17 cellular contexts compared by ENCODE assay signal in the genomic region with DNA sequence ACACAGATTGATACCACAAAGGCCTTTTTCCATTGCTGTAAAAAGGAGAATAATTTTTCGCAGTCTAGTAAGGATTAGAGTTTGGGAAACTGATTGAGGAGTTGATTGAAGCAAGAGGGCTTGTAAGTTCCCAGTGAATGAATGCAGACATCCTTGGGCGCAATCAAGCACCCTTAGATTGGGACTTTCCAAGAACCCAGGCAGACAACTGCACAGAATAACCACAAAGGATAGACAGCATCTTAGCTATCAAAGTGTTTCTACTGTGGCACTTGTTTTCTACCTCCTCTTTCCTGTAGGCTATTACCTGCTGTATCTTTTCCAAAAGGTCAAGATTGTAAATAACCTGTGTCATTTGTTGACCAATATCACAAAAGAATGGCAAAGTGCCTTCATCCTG. TPM values are rescaled to one million over a fixed set of nuclear protein-coding genes. Genes with fewer than 3 reads are reported as not detected.
A peak's percentile ranks its signal among the peaks of the same experiment; 100 is the strongest.
DNase-seq lines count a peak whose midpoint lies in the region; ATAC-seq, FAIRE-seq and TF ChIP-seq lines count a peak whose summit lies in the region.
"Had no signal": no experiment of that assay in that cellular context is flagged by ENCODE, and none has a peak within 500 bp of the region (broad histone marks: within the 10 kb centered on the region; RNA-seq: fewer than 3 reads in every experiment).

No MANE protein-coding gene starts in this region.

- no peaks in the 10 kb centered on the region for H3K9me3 Mint-ChIP-seq in activated CD8-positive, alpha-beta memory T cell treated with anti-CD3 and anti-CD28 coated beads, Interleukin-2, amount 10 ng/mL, durations not matched to agents 7 days and 5 days (ENCODE audit: low read depth)
- H3K9me3 Mint-ChIP-seq in activated naive CD8-positive, alpha-beta T cell treated with anti-CD3 and anti-CD28 coated beads, Interleukin-2, amount 50 U/mL, for 24 hours: no peaks in the 10 kb centered on the region
- H3K9me3 Mint-ChIP-seq in stimulated activated memory B cell treated with anti-CD40 and anti-IgM and Interleukin-4, amounts not matched to agents 10 μg/mL and 1 μg/mL and 100 μg/mL, for 72 hours: no peaks in the 10 kb centered on the region

- H3K27me3 ChIP-seq in SU-DHL-6 (ENCODE audit: low read length) (no peaks in the 10 kb centered on the region), HepG2 (ENCODE audit: control insufficient read depth in 1 of 2, insufficient read depth in 2 of 2, low read length in 2 of 2) (no peaks in the 10 kb centered on the region; a peak in 1 of 5 replicates)
- H3K27me3 ChIP-seq: adrenal gland, colonic mucosa, testis had no signal

- no peaks in the 10 kb centered on the region for H3K27me3 Mint-ChIP-seq in activated CD8-positive, alpha-beta memory T cell treated with anti-CD3 and anti-CD28 coated beads, Interleukin-2, amount 10 ng/mL, durations not matched to agents 7 days and 5 days
- H3K27me3 Mint-ChIP-seq in activated naive CD8-positive, alpha-beta T cell treated with anti-CD3 and anti-CD28 coated beads, Interleukin-2, amount 50 U/mL, for 24 hours: no peaks in the 10 kb centered on the region
- H3K27me3 Mint-ChIP-seq in stimulated activated memory B cell treated with anti-CD40 and anti-IgM and Interleukin-4, amounts not matched to agents 10 μg/mL and 1 μg/mL and 100 μg/mL, for 72 hours: no peaks in the 10 kb centered on the region

- in situ Hi-C loops in HepG2 (cut with HindIII; ENCODE audit: extremely low pct_ligation_motif_present, low pct_unique_long_range_greater_than_20kb): no loop called here

- H2AFZ ChIP-seq in SU-DHL-6 (ENCODE audit: low read depth, low read length, severe bottlenecking) (no peak overlapping the region), HepG2 (ENCODE audit: low read length) (no peak overlapping the region)

- H3K4me1 ChIP-seq in HepG2 (ENCODE audit: insufficient read depth, low read length): peaks cover 23% of the 10 kb centered on the region

- no peaks in the 10 kb centered on the region for H3K9me2 ChIP-seq in SU-DHL-6 (replicated peaks; ENCODE audit: insufficient read depth, low read length)
- H3K9me2 ChIP-seq: SK-N-SH had no signal

- H3K4me3 ChIP-seq in SU-DHL-6 (ENCODE audit: insufficient read depth, low read length, poor library complexity, severe bottlenecking): no peak overlapping the region
- H3K4me3 ChIP-seq in HepG2 (replicated peaks in 1 of 3; ENCODE audit: insufficient read depth in 1 of 3, low read depth in 2 of 3, low read length in 3 of 3): no peak overlapping the region
- H3K4me3 ChIP-seq: A549, adrenal gland, colonic mucosa, testis had no signal

- TF ChIP-seq POLR2A in HepG2 (IDR thresholded peaks at IDR 0.05; ENCODE audit: insufficient read depth in 1 of 2, low read depth in 2 of 2, low read length in 2 of 2): no peak

- DNase-seq in activated CD8-positive, alpha-beta memory T cell treated with anti-CD3 and anti-CD28 coated beads, Interleukin-2, amount 10 ng/mL, durations not matched to agents 7 days and 5 days: peak; percentile 43
- DNase-seq in activated CD8-positive, alpha-beta memory T cell treated with anti-CD3 and anti-CD28 coated beads, Interleukin-2, amount 50 U/mL, for 48 hours: no peak
- no peak for DNase-seq in activated naive CD8-positive, alpha-beta T cell treated with anti-CD3 and anti-CD28 coated beads, Interleukin-2, amount 50 U/mL, for 24 hours
- no peak for DNase-seq in HepG2 (ENCODE audit: low spot score)
- DNase-seq in NCI-H82 treated with DMSO at 0.1 percent for 48 hours (lab: John Stamatoyannopoulos, UW; ENCODE audit: unreplicated experiment): no peak
- DNase-seq: adrenal gland, colonic mucosa, NCI-H1092, nucleus accumbens, SK-N-SH, testis had no signal

- H3K36me3 ChIP-seq in SU-DHL-6 (ENCODE audit: low read length): no peaks in the 10 kb centered on the region
- H3K36me3 ChIP-seq in HepG2 (replicated peaks in 1 of 2; ENCODE audit: control insufficient read depth in 1 of 2, insufficient read depth in 2 of 2, low read length in 2 of 2): peaks cover 3 to 4% of the 10 kb centered on the region in 2 experiments; a peak in 2 of 5 replicates
- H3K36me3 ChIP-seq: colonic mucosa had no signal

- H3K9ac ChIP-seq in SU-DHL-6 (ENCODE audit: low read length) (no peak overlapping the region), HepG2 (ENCODE audit: insufficient read depth, low read depth, low read length) (no peak overlapping the region)
- H3K9ac ChIP-seq: SK-N-SH had no signal

- peaks cover 17% of the 10 kb centered on the region for H3K36me3 Mint-ChIP-seq in activated CD8-positive, alpha-beta memory T cell treated with anti-CD3 and anti-CD28 coated beads, Interleukin-2, amount 10 ng/mL, durations not matched to agents 7 days and 5 days
- peaks cover 32% of the 10 kb centered on the region for H3K36me3 Mint-ChIP-seq in activated naive CD8-positive, alpha-beta T cell treated with anti-CD3 and anti-CD28 coated beads, Interleukin-2, amount 50 U/mL, for 24 hours (ENCODE audit: low read depth)
- H3K36me3 Mint-ChIP-seq in stimulated activated memory B cell treated with anti-CD40 and anti-IgM and Interleukin-4, amounts not matched to agents 10 μg/mL and 1 μg/mL and 100 μg/mL, for 72 hours: peaks cover 13% of the 10 kb centered on the region

- 100% methylated on average over 2 of the region's 2 CpGs for WGBS in HepG2 (ENCODE audit: low lambda C conversion rate)

- intact Hi-C loops in HepG2 (cut with micrococcal nuclease; ENCODE audit: unreplicated experiment): no loop called here

- H3K9me3 ChIP-seq in SU-DHL-6 (ENCODE audit: insufficient read depth, low read length) (no peaks in the 10 kb centered on the region), HepG2 (ENCODE audit: low read length) (no peaks in the 10 kb centered on the region)
- H3K9me3 ChIP-seq: A549, adrenal gland, colonic mucosa, SK-N-SH, testis had no signal

- peaks cover 31% of the 10 kb centered on the region for H3K4me1 Mint-ChIP-seq in activated CD8-positive, alpha-beta memory T cell treated with anti-CD3 and anti-CD28 coated beads, Interleukin-2, amount 10 ng/mL, durations not matched to agents 7 days and 5 days
- peaks cover 59% of the 10 kb centered on the region for H3K4me1 Mint-ChIP-seq in activated naive CD8-positive, alpha-beta T cell treated with anti-CD3 and anti-CD28 coated beads, Interleukin-2, amount 50 U/mL, for 24 hours
- peaks cover 23% of the 10 kb centered on the region for H3K4me1 Mint-ChIP-seq in stimulated activated memory B cell treated with anti-CD40 and anti-IgM and Interleukin-4, amounts not matched to agents 10 μg/mL and 1 μg/mL and 100 μg/mL, for 72 hours

- BruUV-seq in HepG2 (replicated peaks; lab: Mats Ljungman, UMichigan): no TSS peak

- TF ChIP-seq EP300 in HepG2 (IDR thresholded peaks at IDR 0.05; ENCODE audit: low read depth in 2 of 2, low read length in 2 of 2): no peak
- TF ChIP-seq EP300 in HepG2 (CRISPR knock-in tag; IDR thresholded peaks at IDR 0.05; ENCODE audit: borderline replicate concordance): no peak

- POLR2A ChIA-PET in HepG2 (lab: Yijun Ruan, JAX): no interaction called here

- ATAC-seq in activated CD8-positive, alpha-beta memory T cell treated with anti-CD3 and anti-CD28 coated beads, Interleukin-2, amount 10 ng/mL, durations not matched to agents 7 days and 5 days: no peak
- no peak for ATAC-seq in activated naive CD8-positive, alpha-beta T cell treated with anti-CD3 and anti-CD28 coated beads, Interleukin-2, amount 50 U/mL, for 24 hours
- ATAC-seq in stimulated activated memory B cell treated with anti-CD40 and anti-IgM and Interleukin-4, amounts not matched to agents 10 μg/mL and 1 μg/mL and 100 μg/mL, for 72 hours: no peak
- no peak for ATAC-seq in HepG2
- no peak for ATAC-seq in GM21529 (IDR thresholded peaks at IDR 0.05; ENCODE audit: unreplicated experiment)
- ATAC-seq: A549 had no signal

- peaks cover 31% of the 10 kb centered on the region for H3F3A ChIP-seq in SU-DHL-6 (ENCODE audit: insufficient read depth)

- H3K27ac Mint-ChIP-seq in activated CD8-positive, alpha-beta memory T cell treated with anti-CD3 and anti-CD28 coated beads, Interleukin-2, amount 10 ng/mL, durations not matched to agents 7 days and 5 days: peak overlapping the region; percentile 83
- peak overlapping the region; percentile 99 for H3K27ac Mint-ChIP-seq in activated naive CD8-positive, alpha-beta T cell treated with anti-CD3 and anti-CD28 coated beads, Interleukin-2, amount 50 U/mL, for 24 hours
- H3K27ac Mint-ChIP-seq in stimulated activated memory B cell treated with anti-CD40 and anti-IgM and Interleukin-4, amounts not matched to agents 10 μg/mL and 1 μg/mL and 100 μg/mL, for 72 hours: peak overlapping the region; percentile 94

- peak overlapping the region; percentile 44 for H3K4me3 Mint-ChIP-seq in activated CD8-positive, alpha-beta memory T cell treated with anti-CD3 and anti-CD28 coated beads, Interleukin-2, amount 10 ng/mL, durations not matched to agents 7 days and 5 days
- peak overlapping the region; percentile 92 for H3K4me3 Mint-ChIP-seq in activated naive CD8-positive, alpha-beta T cell treated with anti-CD3 and anti-CD28 coated beads, Interleukin-2, amount 50 U/mL, for 24 hours
- H3K4me3 Mint-ChIP-seq in stimulated activated memory B cell treated with anti-CD40 and anti-IgM and Interleukin-4, amounts not matched to agents 10 μg/mL and 1 μg/mL and 100 μg/mL, for 72 hours: no peak overlapping the region

- TF ChIP-seq CTCF in SU-DHL-6 (IDR thresholded peaks at IDR 0.05; ENCODE audit: insufficient read depth, low read length, poor library complexity, severe bottlenecking) (no peak), HepG2 (CRISPR knock-in tag; IDR thresholded peaks at IDR 0.05) (no peak)

- peak overlapping the region; percentile 35 for H3K4me2 ChIP-seq in SU-DHL-6 (ENCODE audit: low read depth, low read length, poor library complexity, severe bottlenecking)
- no peak overlapping the region for H3K4me2 ChIP-seq in HepG2 (ENCODE audit: low read depth, low read length)
- H3K4me2 ChIP-seq: SK-N-SH had no signal

- no peaks in the 10 kb centered on the region for H4K20me1 ChIP-seq in SU-DHL-6 (ENCODE audit: low read depth, low read length)
- no peaks in the 10 kb centered on the region for H4K20me1 ChIP-seq in HepG2 (ENCODE audit: insufficient read depth, low read length)

- no peak for FAIRE-seq in HepG2 (lab: Jason Lieb, UNC)
- FAIRE-seq: A549, D721Med, HTR-8/SVneo had no signal

- no peak for TF ChIP-seq RAD21 in HepG2 (CRISPR knock-in tag; IDR thresholded peaks at IDR 0.05)

- CTCF ChIA-PET in activated CD8-positive, alpha-beta memory T cell treated with anti-CD3 and anti-CD28 coated beads, Interleukin-2, amount 10 ng/mL, durations not matched to agents 7 days and 5 days (lab: Charles Lee): interaction anchor here (2.0 kb wide), 1 partner anchor 190 kb away, joined by 6 read pairs; no protein-coding TSS in a partner anchor
- CTCF ChIA-PET in HepG2 (lab: Yijun Ruan, JAX; ENCODE audit: low intra/inter-chr PET ratio, low total read pairs): no interaction called here

- H3K27ac ChIP-seq in SU-DHL-6 (ENCODE audit: low read depth, low read length) (no peak overlapping the region), HepG2 (ENCODE audit: extremely low read length, insufficient read depth, low read length) (no peak overlapping the region)
- H3K27ac ChIP-seq: A549, adrenal gland, colonic mucosa, testis had no signal

- H3K79me2 ChIP-seq in SU-DHL-6 (ENCODE audit: insufficient read depth, low read length): peaks cover 6% of the 10 kb centered on the region; the same call in 1 of the 2 replicates
- peaks cover 16% of the 10 kb centered on the region for H3K79me2 ChIP-seq in HepG2 (ENCODE audit: insufficient read depth, low read length)

RNA-seq across cellular contexts. Expression of a gene that starts 2.6 kb away (rescaled TPM):
- total RNA-seq in activated CD8-positive, alpha-beta memory T cell treated with anti-CD3 and anti-CD28 coated beads, Interleukin-2, amount 10 ng/mL, durations not matched to agents 7 days and 5 days: 10 to 100 TPM; 13.2 to 15.5 TPM
- total RNA-seq in HepG2 (2016; rRNA removed; fragmentation: Illumina TruSeq; extraction: Trizol): 21.3 and 25.3 TPM in 2 replicates
- 2.5 and 3.1 TPM in 2 replicates for total RNA-seq in HepG2 (2016; cell fraction: cytosol; rRNA removed; fragmentation: Illumina TruSeq; extraction: Trizol; ENCODE audit: low read depth)
- total RNA-seq in HepG2 (2016; cell fraction: insoluble cytoplasmic fraction; rRNA removed; fragmentation: Illumina TruSeq; extraction: Trizol): 20.2 and 26.8 TPM in 2 replicates
- total RNA-seq in HepG2 (2016; cell fraction: membrane; rRNA removed; fragmentation: Illumina TruSeq; extraction: Trizol): 12.7 and 12.9 TPM in 2 replicates
- total RNA-seq in HepG2 (2016; cell fraction: nucleus; rRNA removed; fragmentation: Illumina TruSeq; extraction: Trizol): 12.2 and 16.7 TPM in 2 replicates
- 8.7 and 9.5 TPM in 2 replicates for polyA plus RNA-seq in HepG2 (2011; rRNA removed)
- 8.8 and 11.9 TPM in 2 replicates for polyA plus RNA-seq in HepG2 (2011; cell fraction: cytosol; rRNA removed)
- polyA plus RNA-seq in HepG2 (2011; cell fraction: nucleus; rRNA removed): 5.7 and 8.2 TPM in 2 replicates
- polyA plus RNA-seq in HepG2 (2012): 7.1 and 8.2 TPM in 2 replicates
- polyA plus RNA-seq in HepG2 (2016; cell fraction: cytosol; fragmentation: Illumina TruSeq; extraction: Trizol; ENCODE audit: low read depth): 2.7 TPM in 2 replicates
- polyA plus RNA-seq in HepG2 (2016; cell fraction: insoluble cytoplasmic fraction; fragmentation: Illumina TruSeq; extraction: Trizol; ENCODE audit: low read depth): 17.2 and 20.1 TPM in 2 replicates
- polyA plus RNA-seq in HepG2 (2016; cell fraction: membrane; fragmentation: Illumina TruSeq; extraction: Trizol; ENCODE audit: low read depth): 6.7 and 7.6 TPM in 2 replicates
- 18.8 and 21.2 TPM in 2 replicates for polyA plus RNA-seq in HepG2 (2016; cell fraction: nucleus; fragmentation: Illumina TruSeq; extraction: Trizol; ENCODE audit: insufficient read depth, low read depth)
- polyA minus RNA-seq in HepG2 (2011; rRNA and poly(A)+ RNA removed; ENCODE audit: low replicate concordance): 16.2 and 35.9 TPM in 2 replicates
- 13.8 and 16.8 TPM in 2 replicates for polyA minus RNA-seq in HepG2 (2011; cell fraction: cytosol; rRNA and poly(A)+ RNA removed)
- polyA minus RNA-seq in HepG2 (2011; cell fraction: nucleus; rRNA and poly(A)+ RNA removed): 5.5 and 7.3 TPM in 2 replicates
